In genomic region chr6:117498159-117498558, GRCh38 we compare ENCODE assay signal across 8 cellular contexts. TPM values are rescaled to one million over a fixed set of nuclear protein-coding genes. Genes with fewer than 3 reads are reported as not detected.
DNase-seq lines count a peak whose midpoint lies in the region; ATAC-seq, FAIRE-seq and TF ChIP-seq lines count a peak whose summit lies in the region.

No MANE protein-coding gene starts in this region.

- H3K27ac ChIP-seq in pancreas = peak overlapping the region in 1 of 4 donors; percentile 40
- no peak overlapping the region for H3K27ac ChIP-seq in H9 (ENCODE audit: insufficient read length, low read depth, low read length)

- no peaks in the 10 kb centered on the region for H4K20me1 ChIP-seq in H9 (ENCODE audit: control insufficient read depth, insufficient read depth, insufficient read length)

- WGBS in pancreas, 2 donors = 64 to 68% methylated on average over 2 of the region's 2 CpGs
- WGBS in H9 (ENCODE audit: extremely low coverage, insufficient read length, low lambda C conversion rate) = no CpG with 5 or more reads among the region's 2 CpGs

- no peak overlapping the region for H3K18ac ChIP-seq in H9 (ENCODE audit: insufficient read length, low read depth, low read length)

- H3K4me3 ChIP-seq in astrocyte of the spinal cord (ENCODE audit: low read depth, low read length) (no peak overlapping the region), pancreas (no peak overlapping the region)

- no peak overlapping the region for H2BK120ac ChIP-seq in H9 (ENCODE audit: low read depth, low read length, poor library complexity, severe bottlenecking)

- FAIRE-seq in GM19239 (lab: Jason Lieb, UNC) (peak; percentile 49), pancreas (lab: Jason Lieb, UNC) (no peak)

- H3K36me3 ChIP-seq in pancreas = no peaks in the 10 kb centered on the region

- H3K27me3 ChIP-seq in pancreas (no peaks in the 10 kb centered on the region), H9 (ENCODE audit: insufficient read depth, low read length) (no peaks in the 10 kb centered on the region)

- no peak overlapping the region for H3K4ac ChIP-seq in H9 (ENCODE audit: low read depth, low read length)

- DNase-seq in GM19239 (ENCODE audit: insufficient read length, low spot score) (no peak), astrocyte of the spinal cord (ENCODE audit: low read depth, low spot score) (peak; percentile 82), pancreas (no peak), GM13976 (ENCODE audit: low spot score) (no peak), H9 (no peak), NCI-H1694 (lab: John Stamatoyannopoulos, UW) (no peak)
- DNase-seq in T-helper 2 cell treated with Interferon-gamma antibody and Interleukin-4, amounts not matched to agents 5 μg/mL and 100 μg/mL, for 36 hours (ENCODE audit: low spot score) = no peak

- no peak overlapping the region for H2AK5ac ChIP-seq in H9 (ENCODE audit: insufficient read length, low read length)

- no peaks in the 10 kb centered on the region for H3K23me2 ChIP-seq in H9 (ENCODE audit: insufficient read length, low read depth, low read length, poor library complexity, severe bottlenecking)

- no peak overlapping the region for H3K23ac ChIP-seq in H9 (ENCODE audit: insufficient read length, low read depth, low read length)

- H3K79me1 ChIP-seq in H9 (ENCODE audit: insufficient read depth, low read depth, low read length, poor library complexity, severe bottlenecking) = no peaks in the 10 kb centered on the region

- no peak overlapping the region for H4K5ac ChIP-seq in H9 (ENCODE audit: insufficient read length, low read depth, low read length)

- peaks cover 0 to 3% of the 10 kb centered on the region in 2 experiments; a peak in 1 of 4 replicates for H3K4me1 Mint-ChIP-seq in H9
- H3K4me1 Mint-ChIP-seq in T-helper 2 cell treated with Interferon-gamma antibody and Interleukin-4, amounts not matched to agents 5 μg/mL and 100 μg/mL, for 36 hours (ENCODE audit: low read depth) = peaks cover 20% of the 10 kb centered on the region

- H4K8ac ChIP-seq in H9 (replicated peaks; ENCODE audit: insufficient read length, low read depth, low read length) = no peak overlapping the region

- TF ChIP-seq CTCF in astrocyte of the spinal cord (IDR thresholded peaks at IDR 0.05; ENCODE audit: low read depth, low read length) (no peak), pancreas (IDR thresholded peaks at IDR 0.05) (no peak), GM13976 (IDR thresholded peaks at IDR 0.05; ENCODE audit: borderline replicate concordance, control extremely low read depth, extremely low read depth, insufficient read depth, missing control alignments) (no peak), H9 (conservative IDR thresholded peaks at IDR 0.05) (no peak)

- no peak overlapping the region for H3T11ph ChIP-seq in H9 (ENCODE audit: low read length)

- no peaks in the 10 kb centered on the region for H3K9me3 Mint-ChIP-seq in H9
- H3K9me3 Mint-ChIP-seq in T-helper 2 cell treated with Interferon-gamma antibody and Interleukin-4, amounts not matched to agents 5 μg/mL and 100 μg/mL, for 36 hours = no peaks in the 10 kb centered on the region

- no peaks in the 10 kb centered on the region for H3K79me2 ChIP-seq in H9 (ENCODE audit: insufficient read depth, low read length)

- H3K27ac Mint-ChIP-seq in H9 = no peak overlapping the region; a peak in 1 of 7 replicates
- no peak overlapping the region for H3K27ac Mint-ChIP-seq in T-helper 2 cell treated with Interferon-gamma antibody and Interleukin-4, amounts not matched to agents 5 μg/mL and 100 μg/mL, for 36 hours

- H3K9ac ChIP-seq in H9 (ENCODE audit: extremely low read depth, insufficient read length, low read length) = no peak overlapping the region

- H3K56ac ChIP-seq in H9 (ENCODE audit: insufficient read length, low read depth, low read length) = no peak overlapping the region

- no peaks in the 10 kb centered on the region for H3K27me3 Mint-ChIP-seq in H9 (ENCODE audit: low read depth)
- peaks cover 3% of the 10 kb centered on the region for H3K27me3 Mint-ChIP-seq in T-helper 2 cell treated with Interferon-gamma antibody and Interleukin-4, amounts not matched to agents 5 μg/mL and 100 μg/mL, for 36 hours (ENCODE audit: low read depth)

- H3K36me3 Mint-ChIP-seq in H9 (ENCODE audit: insufficient read depth in 1 of 3, low read depth in 3 of 3) = no peaks in the 10 kb centered on the region
- H3K36me3 Mint-ChIP-seq in T-helper 2 cell treated with Interferon-gamma antibody and Interleukin-4, amounts not matched to agents 5 μg/mL and 100 μg/mL, for 36 hours (ENCODE audit: low read depth) = no peaks in the 10 kb centered on the region

- no peak overlapping the region for H3K4me2 ChIP-seq in H9 (ENCODE audit: insufficient read depth, insufficient read length, low read length)

- H2BK5ac ChIP-seq in H9 (ENCODE audit: insufficient read length, low read length) = no peak overlapping the region

- in situ Hi-C loops in astrocyte of the spinal cord (cut with HindIII; ENCODE audit: low sequenced_read_pairs) (no loop called here), GM13976 (cut with MboI; ENCODE audit: low sequenced_read_pairs, unreplicated experiment) (no loop called here)

- intact Hi-C loops in pancreas (cut with DNase I) = no loop called here

- H2BK20ac ChIP-seq in H9 (ENCODE audit: low read depth, low read length, poor library complexity, severe bottlenecking) = no peak overlapping the region

- H2BK15ac ChIP-seq in H9 (ENCODE audit: low read depth, low read length) = no peak overlapping the region

- H2AFZ ChIP-seq in H9 (ENCODE audit: low read length) = no peak overlapping the region

- H4K91ac ChIP-seq in H9 (ENCODE audit: insufficient read length, low read depth, low read length) = no peak overlapping the region

- H3K4me1 ChIP-seq in pancreas = peaks cover 10 to 16% (median 13%) of the 10 kb centered on the region in 3 donors
- no peaks in the 10 kb centered on the region for H3K4me1 ChIP-seq in H9 (ENCODE audit: insufficient read depth, low read length)

- H3K9me3 ChIP-seq in pancreas = no peaks in the 10 kb centered on the region
- H3K9me3 ChIP-seq in H9 (ENCODE audit: control insufficient read depth, low read depth, low read length) = no peaks in the 10 kb centered on the region

- no peak overlapping the region for H2BK12ac ChIP-seq in H9 (ENCODE audit: insufficient read length, low read depth, low read length)

- ATAC-seq in HG03460 (IDR thresholded peaks at IDR 0.05; ENCODE audit: unreplicated experiment) (peak; percentile 53), pancreas (peak in 3 of 4 donors; percentile 32 to 71 (median 57))

- no peak overlapping the region for H3K14ac ChIP-seq in H9 (ENCODE audit: insufficient read depth, low read length)

- H3K4me3 Mint-ChIP-seq in H9 = no peak overlapping the region
- H3K4me3 Mint-ChIP-seq in T-helper 2 cell treated with Interferon-gamma antibody and Interleukin-4, amounts not matched to agents 5 μg/mL and 100 μg/mL, for 36 hours = no peak overlapping the region

RNA-seq across cellular contexts. Expression of gene DCBLD1, which starts 15.7 kb away (rescaled TPM):
- total RNA-seq in pancreas = 10 to 100 TPM in 1 of 6 donors, 1 to 10 TPM in 5; 4.8 to 12.2 (median 6.4) TPM
- polyA plus RNA-seq in pancreas = 10 to 100 TPM in 1 of 2 donors, 1 to 10 TPM in 1; 4.8 to 12.8 TPM
- total RNA-seq in H9 (2021) = 8.5 and 10.1 TPM in 2 replicates
